Comparison of ENCODE assay signal across 13 cellular contexts in the genomic region with DNA sequence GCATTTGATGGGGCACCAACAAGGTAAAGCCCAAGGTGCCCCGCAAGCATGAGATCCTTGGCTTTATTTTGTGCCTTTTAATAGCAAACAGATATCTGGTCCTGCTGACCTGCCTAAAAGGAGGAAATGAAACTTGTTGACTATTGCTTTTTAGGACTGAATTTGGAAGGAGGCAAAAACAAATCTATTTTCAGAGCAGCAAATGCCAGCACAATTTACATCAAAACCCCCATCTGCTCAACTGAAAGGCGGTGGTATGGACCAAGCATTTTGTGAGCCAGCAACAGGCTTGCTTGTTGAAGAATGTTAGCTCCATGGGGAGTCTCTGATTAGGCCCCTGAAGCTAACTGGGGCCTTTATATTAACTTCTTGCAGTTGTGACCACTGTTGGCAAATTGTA.
DNase-seq lines count a peak whose midpoint lies in the region; ATAC-seq and TF ChIP-seq lines count a peak whose summit lies in the region.
"Had no signal": no experiment of that assay in that cellular context is flagged by ENCODE, and none has a peak within 500 bp of the region (broad histone marks: within the 10 kb centered on the region; RNA-seq: fewer than 3 reads in every experiment).

No MANE protein-coding gene starts in this region.

- H3K9me3 ChIP-seq in left ventricle myocardium inferior (replicated peaks) (peaks cover 6% of the 10 kb centered on the region), A673 (ENCODE audit: low read depth, low read length, poor library complexity, severe bottlenecking) (peaks cover 3% of the 10 kb centered on the region)

- H3K27ac ChIP-seq in left ventricle myocardium inferior (replicated peaks) (peak overlapping the region; percentile 16), A673 (ENCODE audit: low read depth, low read length, poor library complexity, severe bottlenecking) (no peak overlapping the region)
- H3K27ac ChIP-seq: cardiac muscle cell, SK-N-MC had no signal

- ATAC-seq in HG02678 (IDR thresholded peaks at IDR 0.05; ENCODE audit: unreplicated experiment) (peak; percentile 65), HG03575 (IDR thresholded peaks at IDR 0.05; ENCODE audit: extremely low read depth, insufficient number of reproducible peaks, low FRiP score, unreplicated experiment) (peak; percentile 55)
- ATAC-seq: natural killer cell treated with Interleukin-12 subunit alpha and Interleukin-12 subunit beta and Interleukin-15 and Interleukin-18, amount 100 ng/mL, for 72 hours had no signal

- no TSS peak for BruUV-seq in A673 (replicated peaks; lab: Mats Ljungman, UMichigan)

- no peaks in the 10 kb centered on the region for H3K4me1 Mint-ChIP-seq in endothelial cell (ENCODE audit: unreplicated experiment)

- H3K27me3 ChIP-seq in left ventricle myocardium inferior (ENCODE audit: low read depth) (peaks cover 27% of the 10 kb centered on the region), A673 (replicated peaks; ENCODE audit: insufficient read depth, low read depth, low read length, poor library complexity) (no peaks in the 10 kb centered on the region)
- H3K27me3 ChIP-seq: cardiac muscle cell had no signal

- TF ChIP-seq CTCF in left ventricle myocardium inferior (IDR thresholded peaks at IDR 0.05; ENCODE audit: borderline replicate concordance) (no peak), A673 (conservative IDR thresholded peaks at IDR 0.05; ENCODE audit: low read depth, low read length) (no peak), endothelial cell (IDR thresholded peaks at IDR 0.05; ENCODE audit: unreplicated experiment) (no peak)

- no peak overlapping the region for H3K27ac Mint-ChIP-seq in endothelial cell (ENCODE audit: unreplicated experiment)
- H3K27ac Mint-ChIP-seq: natural killer cell treated with Interleukin-12 subunit alpha and Interleukin-12 subunit beta and Interleukin-15 and Interleukin-18, amount 100 ng/mL, for 72 hours had no signal

- H3K27me3 Mint-ChIP-seq in endothelial cell (ENCODE audit: unreplicated experiment): peaks cover 4% of the 10 kb centered on the region

- H3K4me3 Mint-ChIP-seq in endothelial cell (ENCODE audit: unreplicated experiment): no peak overlapping the region
- H3K4me3 Mint-ChIP-seq: natural killer cell treated with Interleukin-12 subunit alpha and Interleukin-12 subunit beta and Interleukin-15 and Interleukin-18, amount 100 ng/mL, for 72 hours had no signal

- no peaks in the 10 kb centered on the region for H3K9me3 Mint-ChIP-seq in endothelial cell (ENCODE audit: unreplicated experiment)
- H3K9me3 Mint-ChIP-seq: natural killer cell treated with Interleukin-12 subunit alpha and Interleukin-12 subunit beta and Interleukin-15 and Interleukin-18, amount 100 ng/mL, for 72 hours had no signal

- no peak overlapping the region for H3K4me3 ChIP-seq in left ventricle myocardium inferior
- H3K4me3 ChIP-seq in A673 (ENCODE audit: low read depth, low read length, poor library complexity, severe bottlenecking): no peak overlapping the region
- H3K4me3 ChIP-seq: cardiac muscle cell, heart right ventricle, SK-N-MC had no signal

- intact Hi-C loops in left ventricle myocardium inferior (cut with micrococcal nuclease): no loop called here
- intact Hi-C loops in cardiac septum (cut with DNase I): no loop called here
- intact Hi-C loops in A673 (cut with micrococcal nuclease; ENCODE audit: unreplicated experiment): no loop called here

- peaks cover 12% of the 10 kb centered on the region for H3K4me1 ChIP-seq in left ventricle myocardium inferior
- H3K4me1 ChIP-seq in A673 (ENCODE audit: insufficient read depth, low read length, poor library complexity, severe bottlenecking): no peaks in the 10 kb centered on the region

- DNase-seq in left ventricle myocardium inferior: no peak
- DNase-seq in cardiac septum (ENCODE audit: low spot score): no peak
- DNase-seq in putamen (ENCODE audit: low spot score): no peak
- DNase-seq in A673 (ENCODE audit: low spot score): no peak
- DNase-seq in SKM-1 (lab: John Stamatoyannopoulos, UW; ENCODE audit: unreplicated experiment): no peak
- no peak for DNase-seq in endothelial cell (ENCODE audit: low spot score)
- DNase-seq: heart right ventricle, NCI-H1092 treated with DMSO at 0.1 percent for 48 hours had no signal

- H3K36me3 Mint-ChIP-seq in endothelial cell (ENCODE audit: low read depth, unreplicated experiment): no peaks in the 10 kb centered on the region
- H3K36me3 Mint-ChIP-seq: natural killer cell treated with Interleukin-12 subunit alpha and Interleukin-12 subunit beta and Interleukin-15 and Interleukin-18, amount 100 ng/mL, for 72 hours had no signal

- POLR2A ChIA-PET in A673 (lab: Charles Lee; ENCODE audit: low non-redundant PET): no interaction called here

- H3K36me3 ChIP-seq in left ventricle myocardium inferior: no peaks in the 10 kb centered on the region
- no peaks in the 10 kb centered on the region for H3K36me3 ChIP-seq in A673 (ENCODE audit: insufficient read depth, low read length, poor library complexity, severe bottlenecking)
- H3K36me3 ChIP-seq: cardiac muscle cell, heart right ventricle had no signal

- CTCF ChIA-PET in A673 (lab: Charles Lee): no interaction called here
